1 cellular context compared by ENCODE assay signal in the genomic region with DNA sequence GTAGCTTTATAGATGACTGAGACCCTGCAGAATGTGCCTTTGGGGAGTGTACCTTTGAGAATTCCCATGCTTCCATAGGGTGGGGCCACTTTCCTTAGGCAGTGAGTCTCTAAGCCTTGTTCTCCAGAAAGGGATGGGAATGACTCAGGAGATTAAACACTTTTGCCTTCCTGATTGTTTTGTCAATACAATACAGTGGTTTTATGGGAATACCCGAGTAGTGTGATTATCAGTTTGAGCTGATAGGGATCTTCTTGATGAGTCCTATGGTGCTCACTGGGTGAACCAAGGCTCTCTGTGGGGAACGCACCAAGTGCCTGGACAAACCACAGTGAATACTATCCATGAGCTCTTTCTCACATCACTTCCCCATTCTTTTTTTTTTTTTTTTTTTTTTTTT.
TF ChIP-seq lines count a peak whose summit lies in the region.

No MANE protein-coding gene starts in this region.

TF ChIP-seq in HCT116, 20 proteins besides CTCF, POLR2A, EP300 and RAD21 (continued from another document):
- TF ChIP-seq SIN3A (IDR thresholded peaks at IDR 0.05; ENCODE audit: low read depth) (no peak), YY1 (IDR thresholded peaks at IDR 0.05; ENCODE audit: extremely low read depth, insufficient replicate concordance, low read depth, low read length) (peak; percentile 47)
